In genomic region chr16:11107781-11108465, GRCh38 we compare ENCODE assay signal across 18 cellular contexts.
DNase-seq lines count a peak whose midpoint lies in the region; ATAC-seq, FAIRE-seq and TF ChIP-seq lines count a peak whose summit lies in the region.
"Had no signal": no experiment of that assay in that cellular context is flagged by ENCODE, and none has a peak within 500 bp of the region (broad histone marks: within the 10 kb centered on the region; RNA-seq: fewer than 3 reads in every experiment).

No MANE protein-coding gene starts in this region.

- H4K20me1 ChIP-seq in astrocyte (ENCODE audit: insufficient read depth, low read length) = no peaks in the 10 kb centered on the region
- H4K20me1 ChIP-seq in Karpas-422 (ENCODE audit: insufficient read depth, low read depth, low read length) = 0 out of 2 replicates have a peak, but pooled peaks cover 5% of the 10 kb centered on the region

- no peak for FAIRE-seq in astrocyte (lab: Jason Lieb, UNC)
- FAIRE-seq: urothelium cell line had no signal

- no peaks in the 10 kb centered on the region for H3K36me3 ChIP-seq in astrocyte (ENCODE audit: insufficient read depth, low read length)
- H3K36me3 ChIP-seq in left lung = no peaks in the 10 kb centered on the region
- no peaks in the 10 kb centered on the region for H3K36me3 ChIP-seq in Karpas-422 (ENCODE audit: insufficient read depth, low read length)

- H3K27me3 ChIP-seq in astrocyte (ENCODE audit: insufficient read depth, low read length) (no peaks in the 10 kb centered on the region), left lung (no peaks in the 10 kb centered on the region), Karpas-422 (ENCODE audit: low read length) (no peaks in the 10 kb centered on the region)

- no peaks in the 10 kb centered on the region for H3K9me3 Mint-ChIP-seq in natural killer cell treated with Interleukin-12 subunit alpha and Interleukin-12 subunit beta and Interleukin-15 and Interleukin-18, amount 100 ng/mL, for 72 hours
- H3K9me3 Mint-ChIP-seq in natural killer cell (no peaks in the 10 kb centered on the region), astrocyte (ENCODE audit: unreplicated experiment) (peaks cover 3% of the 10 kb centered on the region)
- H3K9me3 Mint-ChIP-seq: memory B cell had no signal

- TF ChIP-seq CTCF in natural killer cell (IDR thresholded peaks at IDR 0.05) = no peak
- TF ChIP-seq CTCF in astrocyte (IDR thresholded peaks at IDR 0.05; ENCODE audit: insufficient read depth, low read depth, low read length) = no peak
- no peak for TF ChIP-seq CTCF in left lung (IDR thresholded peaks at IDR 0.05)

- H3K4me2 ChIP-seq in astrocyte (ENCODE audit: low read length) (peak overlapping the region; percentile 54), Karpas-422 (ENCODE audit: low read depth, low read length, poor library complexity, severe bottlenecking) (no peak overlapping the region)

- DNase-seq in natural killer cell treated with Interleukin-12 subunit alpha and Interleukin-12 subunit beta and Interleukin-15 and Interleukin-18, amount 100 ng/mL, for 72 hours (ENCODE audit: low spot score) = no peak
- DNase-seq in natural killer cell (no peak), astrocyte (ENCODE audit: low read depth) (peak; percentile 82), left lung (no peak), Karpas-422 (no peak), amygdala (lab: John Stamatoyannopoulos, UW) (no peak), left ventricle myocardium superior (no peak)
- DNase-seq: activated CD4-positive, CD25-positive, alpha-beta regulatory T cell treated with anti-CD3 and anti-CD28 coated beads, Interleukin-2, amount 50 U/mL, for 72 hours; amniotic stem cell; H7; NCI-H187 treated with DMSO at 0.1 percent for 48 hours; NCI-H526 treated with DMSO at 0.1 percent for 48 hours; occipital lobe; stimulated activated CD4-positive, alpha-beta T cell treated with anti-CD3 and anti-CD28 coated beads, Interleukin-4, amount 100 ng/mL, for 4 hours had no signal

- H3K4me3 ChIP-seq in astrocyte (ENCODE audit: insufficient read depth, low read depth, low read length) = no peak overlapping the region
- no peak overlapping the region for H3K4me3 ChIP-seq in left lung
- H3K4me3 ChIP-seq in Karpas-422 (ENCODE audit: low read length) = no peak overlapping the region

- H3K27ac ChIP-seq in astrocyte (ENCODE audit: low read depth, low read length) (peak overlapping the region; percentile 71), left lung (peak overlapping the region; percentile 46 to 75), Karpas-422 (ENCODE audit: low read length) (no peak overlapping the region)

- no peak overlapping the region for H3K4me3 Mint-ChIP-seq in natural killer cell treated with Interleukin-12 subunit alpha and Interleukin-12 subunit beta and Interleukin-15 and Interleukin-18, amount 100 ng/mL, for 72 hours
- H3K4me3 Mint-ChIP-seq in natural killer cell (no peak overlapping the region), astrocyte (ENCODE audit: unreplicated experiment) (no peak overlapping the region)
- H3K4me3 Mint-ChIP-seq: memory B cell had no signal

- no peaks in the 10 kb centered on the region for H3K79me2 ChIP-seq in astrocyte (ENCODE audit: insufficient read depth, low read length)
- no peaks in the 10 kb centered on the region for H3K79me2 ChIP-seq in Karpas-422 (ENCODE audit: low read length)

- no peaks in the 10 kb centered on the region for H3K9me3 ChIP-seq in astrocyte (ENCODE audit: insufficient read depth, low read depth, low read length)
- H3K9me3 ChIP-seq in left lung = peaks cover 0 to 8% of the 10 kb centered on the region in 2 donors
- no peaks in the 10 kb centered on the region for H3K9me3 ChIP-seq in Karpas-422 (ENCODE audit: low read length)

- H2AFZ ChIP-seq in astrocyte (ENCODE audit: low read depth, low read length) (no peak overlapping the region), Karpas-422 (ENCODE audit: low read length) (no peak overlapping the region)

- peak overlapping the region; percentile 30 for H3K9ac ChIP-seq in astrocyte (ENCODE audit: low read length)
- H3K9ac ChIP-seq in Karpas-422 (ENCODE audit: low read length) = no peak overlapping the region

- H3K4me1 Mint-ChIP-seq in natural killer cell treated with Interleukin-12 subunit alpha and Interleukin-12 subunit beta and Interleukin-15 and Interleukin-18, amount 100 ng/mL, for 72 hours (ENCODE audit: low read depth in 2 of 2) = peaks cover 52 to 64% of the 10 kb centered on the region in 2 donors
- peaks cover 23 to 28% of the 10 kb centered on the region in 2 donors for H3K4me1 Mint-ChIP-seq in natural killer cell
- H3K4me1 Mint-ChIP-seq in astrocyte (ENCODE audit: low read depth, unreplicated experiment) = peaks cover 34% of the 10 kb centered on the region

- peaks cover 48% of the 10 kb centered on the region for H3K4me1 ChIP-seq in astrocyte (ENCODE audit: insufficient read depth, low read length)
- H3K4me1 ChIP-seq in left lung = peaks cover 20 to 59% of the 10 kb centered on the region in 2 donors
- peaks cover 20% of the 10 kb centered on the region for H3K4me1 ChIP-seq in Karpas-422 (ENCODE audit: low read length)

- ATAC-seq in natural killer cell treated with Interleukin-12 subunit alpha and Interleukin-12 subunit beta and Interleukin-15 and Interleukin-18, amount 100 ng/mL, for 72 hours = no peak
- ATAC-seq in natural killer cell (no peak), left lung (no peak), left ventricle myocardium superior (no peak), GM19452 (IDR thresholded peaks at IDR 0.05; ENCODE audit: unreplicated experiment) (no peak)
- ATAC-seq: Panc1 had no signal

- peaks cover 12% of the 10 kb centered on the region for H3K36me3 Mint-ChIP-seq in natural killer cell treated with Interleukin-12 subunit alpha and Interleukin-12 subunit beta and Interleukin-15 and Interleukin-18, amount 100 ng/mL, for 72 hours
- H3K36me3 Mint-ChIP-seq in natural killer cell (no peaks in the 10 kb centered on the region), astrocyte (ENCODE audit: low read depth, unreplicated experiment) (peaks cover 13% of the 10 kb centered on the region)

- H3K27me3 Mint-ChIP-seq in natural killer cell treated with Interleukin-12 subunit alpha and Interleukin-12 subunit beta and Interleukin-15 and Interleukin-18, amount 100 ng/mL, for 72 hours = no peaks in the 10 kb centered on the region
- H3K27me3 Mint-ChIP-seq in natural killer cell (ENCODE audit: low read depth in 2 of 2) = no peaks in the 10 kb centered on the region
- no peaks in the 10 kb centered on the region for H3K27me3 Mint-ChIP-seq in astrocyte (ENCODE audit: low read depth, unreplicated experiment)
- H3K27me3 Mint-ChIP-seq: memory B cell had no signal

- intact Hi-C loops in natural killer cell (cut with micrococcal nuclease) = no loop called here
- intact Hi-C loops in left lung (cut with DNase I) = no loop called here
- intact Hi-C loops in left ventricle myocardium superior (cut with micrococcal nuclease) = no loop called here

- H3K27ac Mint-ChIP-seq in natural killer cell treated with Interleukin-12 subunit alpha and Interleukin-12 subunit beta and Interleukin-15 and Interleukin-18, amount 100 ng/mL, for 72 hours = peak overlapping the region; percentile 90 to 100
- H3K27ac Mint-ChIP-seq in natural killer cell (no peak overlapping the region), astrocyte (ENCODE audit: unreplicated experiment) (peak overlapping the region; percentile 84)
- H3K27ac Mint-ChIP-seq: memory B cell had no signal

- H3K9me2 ChIP-seq in Karpas-422 (replicated peaks; ENCODE audit: insufficient read depth, low read length) = no peaks in the 10 kb centered on the region

Comparison
In these comparisons a context has a peak if more than half of its experiments do, and no peak if none do; other contexts are left out.
1. H3K27ac Mint-ChIP-seq: peak in natural killer cell treated with Interleukin-12 subunit alpha and Interleukin-12 subunit beta and Interleukin-15 and Interleukin-18, amount 100 ng/mL, for 72 hours (2 of 2) and astrocyte (single experiment); none in natural killer cell (0 of 2).